21 cellular contexts compared by ENCODE assay signal in genomic region chr2:34907812-34908211, GRCh38.
"Had no signal": no experiment of that assay in that cellular context is flagged by ENCODE, and none has a peak within 500 bp of the region (broad histone marks: within the 10 kb centered on the region; RNA-seq: fewer than 3 reads in every experiment).

No MANE protein-coding gene starts in this region.

- H3K27ac ChIP-seq: dorsolateral prefrontal cortex, epithelial cell of prostate, prostate gland, right atrium auricular region, suprapubic skin, transverse colon, vagina had no signal

- H3K27me3 Mint-ChIP-seq: activated CD4-positive, alpha-beta T cell treated with anti-CD3 and anti-CD28 coated beads, Interleukin-2, amount 10 ng/mL, durations not matched to agents 7 days and 5 days; activated naive CD4-positive, alpha-beta T cell treated with anti-CD3 and anti-CD28 coated beads, Interleukin-2, amount 10 ng/mL, durations not matched to agents 7 days and 5 days; activated naive CD8-positive, alpha-beta T cell treated with anti-CD3 and anti-CD28 coated beads, Interleukin-2, amount 50 U/mL, for 24 hours; stimulated activated naive CD8-positive, alpha-beta T cell treated with anti-CD3 and anti-CD28 coated beads, Interleukin-15, Interleukin-2, amounts not matched to agents 100 ng/mL and 50 ng/mL, for 24 hours had no signal

- H3K4me3 Mint-ChIP-seq: activated CD4-positive, alpha-beta T cell treated with anti-CD3 and anti-CD28 coated beads, Interleukin-2, amount 10 ng/mL, durations not matched to agents 7 days and 5 days; activated naive CD4-positive, alpha-beta T cell treated with anti-CD3 and anti-CD28 coated beads, Interleukin-2, amount 10 ng/mL, durations not matched to agents 7 days and 5 days; activated naive CD8-positive, alpha-beta T cell treated with anti-CD3 and anti-CD28 coated beads, Interleukin-2, amount 50 U/mL, for 24 hours; brain; stimulated activated naive CD8-positive, alpha-beta T cell treated with anti-CD3 and anti-CD28 coated beads, Interleukin-15, Interleukin-2, amounts not matched to agents 100 ng/mL and 50 ng/mL, for 24 hours had no signal

- H3K4me1 ChIP-seq: prostate gland, right atrium auricular region, suprapubic skin, transverse colon, vagina had no signal

- H3K9me3 ChIP-seq: prostate gland, right atrium auricular region, suprapubic skin, transverse colon, vagina had no signal

- H3K27me3 ChIP-seq: dorsolateral prefrontal cortex, right atrium auricular region, suprapubic skin, transverse colon, vagina had no signal

- H3K4me3 ChIP-seq: dorsolateral prefrontal cortex, lung, prostate gland, right atrium auricular region, suprapubic skin, transverse colon, vagina had no signal

- H3K36me3 Mint-ChIP-seq: activated naive CD4-positive, alpha-beta T cell treated with anti-CD3 and anti-CD28 coated beads, Interleukin-2, amount 10 ng/mL, durations not matched to agents 7 days and 5 days; brain had no signal

- H3K9me3 Mint-ChIP-seq: activated CD4-positive, alpha-beta T cell treated with anti-CD3 and anti-CD28 coated beads, Interleukin-2, amount 10 ng/mL, durations not matched to agents 7 days and 5 days; activated naive CD4-positive, alpha-beta T cell treated with anti-CD3 and anti-CD28 coated beads, Interleukin-2, amount 10 ng/mL, durations not matched to agents 7 days and 5 days; brain; stimulated activated naive CD8-positive, alpha-beta T cell treated with anti-CD3 and anti-CD28 coated beads, Interleukin-15, Interleukin-2, amounts not matched to agents 100 ng/mL and 50 ng/mL, for 24 hours had no signal

- H3K27ac Mint-ChIP-seq: activated CD4-positive, alpha-beta T cell treated with anti-CD3 and anti-CD28 coated beads, Interleukin-2, amount 10 ng/mL, durations not matched to agents 7 days and 5 days; activated naive CD4-positive, alpha-beta T cell treated with anti-CD3 and anti-CD28 coated beads, Interleukin-2, amount 10 ng/mL, durations not matched to agents 7 days and 5 days; activated naive CD8-positive, alpha-beta T cell treated with anti-CD3 and anti-CD28 coated beads, Interleukin-2, amount 50 U/mL, for 24 hours; brain; stimulated activated naive CD8-positive, alpha-beta T cell treated with anti-CD3 and anti-CD28 coated beads, Interleukin-15, Interleukin-2, amounts not matched to agents 100 ng/mL and 50 ng/mL, for 24 hours had no signal

- DNase-seq: activated CD4-positive, alpha-beta T cell treated with anti-CD3 and anti-CD28 coated beads, Interleukin-2, amount 10 ng/mL, durations not matched to agents 7 days and 5 days; activated CD8-positive, alpha-beta memory T cell treated with anti-CD3 and anti-CD28 coated beads, Interleukin-2, amount 50 U/mL, for 4 hours; activated effector memory CD4-positive, alpha-beta T cell treated with Interleukin-2 at 50 U/mL for 16 hours; activated naive CD4-positive, alpha-beta T cell treated with anti-CD3 and anti-CD28 coated beads, Interleukin-2, amount 10 ng/mL, durations not matched to agents 7 days and 5 days; activated naive CD8-positive, alpha-beta T cell treated with anti-CD3 and anti-CD28 coated beads, Interleukin-2, amount 50 U/mL, for 24 hours; activated T-cell treated with anti-CD3 and anti-CD28 coated beads, Interleukin-2, amount 50 U/mL, for 48 hours; anterior cingulate cortex; caudate nucleus; dorsolateral prefrontal cortex; head of caudate nucleus; midbrain; T1000; transverse colon had no signal

- H3K4me1 Mint-ChIP-seq: activated CD4-positive, alpha-beta T cell treated with anti-CD3 and anti-CD28 coated beads, Interleukin-2, amount 10 ng/mL, durations not matched to agents 7 days and 5 days; activated naive CD4-positive, alpha-beta T cell treated with anti-CD3 and anti-CD28 coated beads, Interleukin-2, amount 10 ng/mL, durations not matched to agents 7 days and 5 days; activated naive CD8-positive, alpha-beta T cell treated with anti-CD3 and anti-CD28 coated beads, Interleukin-2, amount 50 U/mL, for 24 hours; brain had no signal

- H3K36me3 ChIP-seq: prostate gland, right atrium auricular region, suprapubic skin, transverse colon, vagina had no signal
